13 cellular contexts compared by ENCODE assay signal in genomic region chr1:205670611-205671430, GRCh38. TPM values are rescaled to one million over a fixed set of nuclear protein-coding genes. Genes with fewer than 3 reads are reported as not detected.
DNase-seq lines count a peak whose midpoint lies in the region; ATAC-seq and TF ChIP-seq lines count a peak whose summit lies in the region.
"Had no signal": no experiment of that assay in that cellular context is flagged by ENCODE, and none has a peak within 500 bp of the region (broad histone marks: within the 10 kb centered on the region; RNA-seq: fewer than 3 reads in every experiment).

No MANE protein-coding gene starts in this region.

- H3K79me1 ChIP-seq in mesendoderm (ENCODE audit: low read length), result no peaks in the 10 kb centered on the region

- H3K79me2 ChIP-seq in mesendoderm (ENCODE audit: control insufficient read depth, insufficient read depth, low read length), result no peaks in the 10 kb centered on the region

- TF ChIP-seq POLR2A in body of pancreas (IDR thresholded peaks at IDR 0.05) (no peak), gastroesophageal sphincter (IDR thresholded peaks at IDR 0.05) (no peak)

- H3K9me3 ChIP-seq in HUES48 (ENCODE audit: control insufficient read depth, insufficient read depth, low read length) (no peaks in the 10 kb centered on the region), body of pancreas (no peaks in the 10 kb centered on the region), gastroesophageal sphincter (no peaks in the 10 kb centered on the region)

- H3K4ac ChIP-seq in mesendoderm (ENCODE audit: low read depth, low read length), result no peak overlapping the region

- H3K27ac ChIP-seq in 22Rv1 (peak overlapping the region; percentile 31; the same call in 1 of the 2 replicates), HUES48 (ENCODE audit: low read depth, low read length) (peak overlapping the region; percentile 96), body of pancreas (no peak overlapping the region), mesendoderm (ENCODE audit: low read depth, low read length) (peak overlapping the region; percentile 72), gastroesophageal sphincter (no peak overlapping the region)
- H3K27ac ChIP-seq: KMS-11, RWPE1 had no signal

- peak overlapping the region; percentile 8 for H3K4me2 ChIP-seq in mesendoderm (ENCODE audit: low read length)

- H2BK120ac ChIP-seq in mesendoderm (ENCODE audit: low read depth, low read length), result peak overlapping the region; percentile 39

- H3K56ac ChIP-seq in mesendoderm (ENCODE audit: low read length), result peak overlapping the region; percentile 70

- no peak overlapping the region for H2BK15ac ChIP-seq in mesendoderm (replicated peaks; ENCODE audit: low read depth)

- TF ChIP-seq CTCF in 22Rv1 (IDR thresholded peaks at IDR 0.05) (no peak), body of pancreas (IDR thresholded peaks at IDR 0.05) (no peak), gastroesophageal sphincter (IDR thresholded peaks at IDR 0.05) (no peak)

- H2AK5ac ChIP-seq in mesendoderm (ENCODE audit: low read length), result no peak overlapping the region

- no peak overlapping the region for H4K5ac ChIP-seq in mesendoderm (ENCODE audit: low read length)

- intact Hi-C loops in body of pancreas (cut with DNase I), result no loop called here

- WGBS in body of pancreas, 2 donors, result 55 to 70% methylated on average over 6 to 12 of the region's 13 CpGs
- WGBS in mesendoderm (ENCODE audit: extremely low coverage, insufficient coverage, low lambda C conversion rate), result no CpG with 5 or more reads among the region's 13 CpGs
- WGBS in gastroesophageal sphincter (ENCODE audit: low coverage in 1 of 2), 2 donors, result 76% methylated on average over 3 of the region's 13 CpGs; no CpG with 5 or more reads in 1 of the 2 donors

- H3K27me3 ChIP-seq in HUES48 (ENCODE audit: control insufficient read depth, insufficient read depth, low read length) (no peaks in the 10 kb centered on the region), body of pancreas (no peaks in the 10 kb centered on the region), mesendoderm (ENCODE audit: insufficient read depth, low read length, poor library complexity) (no peaks in the 10 kb centered on the region), gastroesophageal sphincter (peaks cover 45% of the 10 kb centered on the region)

- peaks cover 46% of the 10 kb centered on the region for H3K4me1 ChIP-seq in HUES48 (ENCODE audit: control insufficient read depth, insufficient read depth, low read length)
- peaks cover 12% of the 10 kb centered on the region for H3K4me1 ChIP-seq in body of pancreas
- H3K4me1 ChIP-seq in mesendoderm (ENCODE audit: control insufficient read depth, low read depth, low read length), result peaks cover 10% of the 10 kb centered on the region
- H3K4me1 ChIP-seq in gastroesophageal sphincter, result peaks cover 0 to 5% (median 4%) of the 10 kb centered on the region in 3 donors

- H3K18ac ChIP-seq in mesendoderm (ENCODE audit: low read length), result peak overlapping the region; percentile 52

- H4K8ac ChIP-seq in mesendoderm (ENCODE audit: low read depth, low read length), result no peak overlapping the region

- H2BK5ac ChIP-seq in mesendoderm (ENCODE audit: low read length), result no peak overlapping the region

- TF ChIP-seq EP300 in gastroesophageal sphincter (IDR thresholded peaks at IDR 0.05), result no peak

- peak overlapping the region; percentile 51 for H3K9ac ChIP-seq in HUES48 (ENCODE audit: low read depth, low read length)
- H3K9ac ChIP-seq in mesendoderm (ENCODE audit: low read length), result peak overlapping the region; percentile 10
- H3K9ac ChIP-seq: KMS-11 had no signal

- no peak overlapping the region for H3K23ac ChIP-seq in mesendoderm (ENCODE audit: low read length)

- H3K36me3 ChIP-seq in HUES48 (ENCODE audit: control insufficient read depth, insufficient read depth, low read length), result no peaks in the 10 kb centered on the region
- H3K36me3 ChIP-seq in body of pancreas (replicated peaks in 1 of 2; ENCODE audit: insufficient read depth in 1 of 2, low read depth in 2 of 2), result no peaks in the 10 kb centered on the region
- no peaks in the 10 kb centered on the region for H3K36me3 ChIP-seq in mesendoderm (ENCODE audit: control insufficient read depth, insufficient read depth, low read length)
- no peaks in the 10 kb centered on the region for H3K36me3 ChIP-seq in gastroesophageal sphincter

- DNase-seq in body of pancreas (peak in 1 of 4 donors; percentile 25), mesendoderm (peak; percentile 75), cortex of kidney (lab: John Stamatoyannopoulos, UW) (no peak)
- DNase-seq in stimulated activated CD4-positive, alpha-beta T cell treated with anti-CD3 and anti-CD28 coated beads, Interleukin-4, amount 100 ng/mL, for 4 hours, result no peak
- DNase-seq: activated naive CD8-positive, alpha-beta T cell treated with anti-CD3 and anti-CD28 coated beads, Interleukin-2, amount 50 U/mL, for 24 hours; left colon; NCI-H2029 treated with DMSO at 0.1 percent for 48 hours had no signal

- H3K4me3 ChIP-seq in HUES48 (ENCODE audit: low read depth, low read length), result peak overlapping the region; percentile 42
- H3K4me3 ChIP-seq in body of pancreas, result no peak overlapping the region
- no peak overlapping the region for H3K4me3 ChIP-seq in mesendoderm (ENCODE audit: low read length)
- no peak overlapping the region for H3K4me3 ChIP-seq in gastroesophageal sphincter

- ATAC-seq in body of pancreas (peak; percentile 7), gastroesophageal sphincter (no peak), GM21360 (IDR thresholded peaks at IDR 0.05; ENCODE audit: unreplicated experiment) (no peak)
- ATAC-seq: left colon had no signal

RNA-seq across cellular contexts. Expression of gene SLC45A3, which starts 9.5 kb away (rescaled TPM):
- total RNA-seq in body of pancreas (1 to 10 TPM; 1.3 to 1.6 TPM), gastroesophageal sphincter (1 to 10 TPM in 3 of 4 donors, under 1 TPM in 1; 0.84 to 1.3 (median 1.1) TPM)
- polyA plus RNA-seq in mesendoderm (2013, experiment 1 of 2), result 6.1 TPM
- polyA plus RNA-seq in mesendoderm (2013, experiment 2 of 2), result 6.4 TPM

RNA-seq across cellular contexts. Expression of gene ELK4, which starts 39.0 kb away (rescaled TPM):
- total RNA-seq in body of pancreas (10 to 100 TPM; 16.6 to 17.8 TPM), gastroesophageal sphincter (10 to 100 TPM; 23.2 to 24.6 (median 23.6) TPM)
- polyA plus RNA-seq in mesendoderm (2013, experiment 1 of 2), result 9.3 TPM
- polyA plus RNA-seq in mesendoderm (2013, experiment 2 of 2), result 9.0 TPM

Comparison
In these comparisons a context has a peak if more than half of its experiments do, and no peak if none do; other contexts are left out.
1. H3K27ac ChIP-seq: peak in 22Rv1 (single experiment), HUES48 (single experiment) and mesendoderm (single experiment); none in body of pancreas (0 of 4) and gastroesophageal sphincter (0 of 4).